In the genomic region with DNA sequence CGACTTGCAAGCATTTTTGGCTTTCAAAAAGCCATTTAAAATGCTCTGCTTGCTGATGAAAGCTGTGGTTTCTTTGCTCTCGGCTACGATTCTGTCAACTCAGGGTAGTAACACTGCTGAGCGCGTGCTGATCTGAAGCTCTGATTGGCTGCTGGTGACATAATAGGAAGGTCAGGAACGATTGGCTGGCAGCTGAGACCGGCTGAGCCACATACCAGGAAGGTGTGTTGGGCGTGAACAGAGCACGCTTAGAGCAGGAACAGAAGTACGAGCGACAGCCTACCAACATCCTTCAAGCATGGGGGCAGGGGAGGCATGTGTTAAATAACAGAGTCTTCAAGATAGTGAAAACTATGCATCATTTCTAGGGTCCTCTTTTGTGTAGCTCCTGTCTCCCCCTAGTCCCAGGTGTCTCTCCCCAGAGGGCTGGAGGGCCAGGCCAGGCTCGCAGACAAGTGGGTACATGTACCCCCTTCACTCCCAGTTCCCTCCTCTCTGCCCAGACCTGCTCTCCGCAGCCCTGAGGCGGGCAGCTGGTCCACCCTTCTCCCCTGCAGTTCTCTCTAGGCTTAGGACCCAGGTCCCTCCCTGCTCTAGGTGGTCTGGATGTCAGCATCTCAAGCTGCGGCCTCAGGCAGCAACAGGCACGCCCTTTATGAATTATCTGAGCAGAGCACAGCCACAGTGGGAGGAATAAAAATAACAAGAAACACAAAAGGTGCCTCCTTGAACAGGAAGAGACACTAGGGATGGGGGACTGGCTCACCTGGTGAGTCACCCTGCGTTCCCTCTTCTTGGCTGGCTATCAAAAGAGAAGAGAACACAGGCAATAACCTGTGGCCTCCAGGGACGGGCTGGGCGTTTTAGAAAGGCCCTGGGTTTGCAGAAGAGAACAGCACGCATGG, we compare ENCODE assay signal across 8 cellular contexts.
DNase-seq lines count a peak whose midpoint lies in the region; ATAC-seq, FAIRE-seq and TF ChIP-seq lines count a peak whose summit lies in the region.

No MANE protein-coding gene starts in this region.

- H3K36me3 ChIP-seq in HepG2 (replicated peaks in 1 of 2; ENCODE audit: control insufficient read depth in 1 of 2, insufficient read depth in 2 of 2, low read length in 2 of 2), result no peaks in the 10 kb centered on the region

- POLR2A ChIA-PET in HepG2 (lab: Yijun Ruan, JAX), result interaction anchor here (1.4 kb wide), 1 partner anchor 12 kb away, joined by 4 read pairs; no protein-coding TSS in a partner anchor

- H2AFZ ChIP-seq in HepG2 (ENCODE audit: low read length), result no peak overlapping the region

- DNase-seq in activated gamma-delta T cell treated with Interleukin-2 at 50 U/mL for 16 hours (peak; percentile 68), activated gamma-delta T cell (lab: John Stamatoyannopoulos, UW) (no peak), NCI-H2171 treated with DMSO at 0.1 percent for 48 hours (lab: John Stamatoyannopoulos, UW) (peak; percentile 84), coronary artery (ENCODE audit: low spot score) (no peak), HepG2 (ENCODE audit: low spot score) (peak; percentile 83)
- peak; percentile 84 for DNase-seq in activated CD4-positive, alpha-beta T cell treated with anti-CD3 and anti-CD28 coated beads for 48 hours
- peak; percentile 52 to 63 for DNase-seq in stimulated activated CD4-positive, alpha-beta T cell treated with anti-CD3 and anti-CD28 coated beads, Interleukin-4, amount 100 ng/mL, for 48 hours (ENCODE audit: low read depth in 2 of 2)

- TF ChIP-seq EP300 in HepG2 (IDR thresholded peaks at IDR 0.05; ENCODE audit: low read depth in 2 of 2, low read length in 2 of 2), result no peak
- TF ChIP-seq EP300 in HepG2 (CRISPR knock-in tag; IDR thresholded peaks at IDR 0.05; ENCODE audit: borderline replicate concordance), result no peak

- H3K4me2 ChIP-seq in HepG2 (ENCODE audit: low read depth, low read length), result peak overlapping the region; percentile 85

- WGBS in HepG2 (ENCODE audit: low lambda C conversion rate), result 6% methylated on average over 20 of the region's 20 CpGs

- CTCF ChIA-PET in HepG2 (lab: Yijun Ruan, JAX; ENCODE audit: low intra/inter-chr PET ratio, low total read pairs), result no interaction called here

- no peaks in the 10 kb centered on the region for H3K9me3 ChIP-seq in HepG2 (ENCODE audit: low read length)

- H3K27me3 ChIP-seq in HepG2 (ENCODE audit: control insufficient read depth in 1 of 2, insufficient read depth in 2 of 2, low read length in 2 of 2), result no peaks in the 10 kb centered on the region

- ATAC-seq in HG03060 (IDR thresholded peaks at IDR 0.05; ENCODE audit: low read depth, unreplicated experiment), result peak; percentile 94
- peak; percentile 95 for ATAC-seq in HepG2

- no peak overlapping the region; the same call in 1 of the 2 replicates for H3K9ac ChIP-seq in HepG2 (ENCODE audit: insufficient read depth, low read depth, low read length)

- TF ChIP-seq CTCF in coronary artery (IDR thresholded peaks at IDR 0.05), result no peak
- no peak for TF ChIP-seq CTCF in HepG2 (CRISPR knock-in tag; IDR thresholded peaks at IDR 0.05)

- in situ Hi-C loops in HepG2 (cut with HindIII; ENCODE audit: extremely low pct_ligation_motif_present, low pct_unique_long_range_greater_than_20kb), result no loop called here

- peaks cover 31% of the 10 kb centered on the region for H3K4me1 ChIP-seq in HepG2 (ENCODE audit: insufficient read depth, low read length)

- intact Hi-C loops in HepG2 (cut with micrococcal nuclease; ENCODE audit: unreplicated experiment), result loop anchor here (2.0 kb wide), 1 partner anchor 50 kb away; no protein-coding TSS in a partner anchor

- no peaks in the 10 kb centered on the region for H3K79me2 ChIP-seq in HepG2 (ENCODE audit: insufficient read depth, low read length)

- no peaks in the 10 kb centered on the region for H4K20me1 ChIP-seq in HepG2 (ENCODE audit: insufficient read depth, low read length)

- 0 out of 4 replicates have a peak, but pooled peaks of 1 of the 2 experiments have one; percentile 44 for TF ChIP-seq POLR2A in HepG2 (IDR thresholded peaks at IDR 0.05; ENCODE audit: insufficient read depth in 1 of 2, low read depth in 2 of 2, low read length in 2 of 2)

- FAIRE-seq in HepG2 (lab: Jason Lieb, UNC), result peak; percentile 91

- H3K27ac ChIP-seq in coronary artery, result no peak overlapping the region
- no peak overlapping the region for H3K27ac ChIP-seq in HepG2 (ENCODE audit: extremely low read length, insufficient read depth, low read length)

- H3K4me3 ChIP-seq in coronary artery, result peak overlapping the region; percentile 50
- peak overlapping the region in 2 of 3 experiments; percentile 24 to 64; a peak in 4 of 6 replicates for H3K4me3 ChIP-seq in HepG2 (replicated peaks in 1 of 3; ENCODE audit: insufficient read depth in 1 of 3, low read depth in 2 of 3, low read length in 3 of 3)

- BruUV-seq in HepG2 (replicated peaks; lab: Mats Ljungman, UMichigan), result TSS peak; percentile 79

- TF ChIP-seq RAD21 in HepG2 (CRISPR knock-in tag; IDR thresholded peaks at IDR 0.05), result no peak

TF ChIP-seq in HepG2, 621 proteins besides CTCF, POLR2A, EP300 and RAD21 (continues in another document):
- TF ChIP-seq ZNF547 (CRISPR knock-in tag; IDR thresholded peaks at IDR 0.05), result peak; percentile 64; the same call in 1 of the 2 replicates
- TF ChIP-seq RXRB (CRISPR knock-in tag; IDR thresholded peaks at IDR 0.05; ENCODE audit: borderline replicate concordance), result 0 out of 2 replicates have a peak, but pooled peaks have one; percentile 15
- TF ChIP-seq, protein P1, sequence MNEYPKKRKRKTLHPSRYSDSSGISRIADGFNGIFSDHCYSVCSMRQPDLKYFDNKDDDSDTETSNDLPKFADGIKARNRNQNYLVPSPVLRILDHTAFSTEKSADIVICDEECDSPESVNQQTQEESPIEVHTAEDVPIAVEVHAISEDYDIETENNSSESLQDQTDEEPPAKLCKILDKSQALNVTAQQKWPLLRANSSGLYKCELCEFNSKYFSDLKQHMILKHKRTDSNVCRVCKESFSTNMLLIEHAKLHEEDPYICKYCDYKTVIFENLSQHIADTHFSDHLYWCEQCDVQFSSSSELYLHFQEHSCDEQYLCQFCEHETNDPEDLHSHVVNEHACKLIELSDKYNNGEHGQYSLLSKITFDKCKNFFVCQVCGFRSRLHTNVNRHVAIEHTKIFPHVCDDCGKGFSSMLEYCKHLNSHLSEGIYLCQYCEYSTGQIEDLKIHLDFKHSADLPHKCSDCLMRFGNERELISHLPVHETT (CRISPR knock-in tag; conservative IDR thresholded peaks at IDR 0.05), result no peak
- TF ChIP-seq RCOR2 (CRISPR knock-in tag; IDR thresholded peaks at IDR 0.05), result no peak
- no peak for TF ChIP-seq ZSCAN20 (CRISPR knock-in tag; IDR thresholded peaks at IDR 0.05; ENCODE audit: borderline replicate concordance)
- 0 out of 2 replicates have a peak, but pooled peaks have one; percentile 15 for TF ChIP-seq ZNF205 (CRISPR knock-in tag; IDR thresholded peaks at IDR 0.05)
- no peak for TF ChIP-seq CENPX (CRISPR knock-in tag; IDR thresholded peaks at IDR 0.05)
- TF ChIP-seq ELF3 (CRISPR knock-in tag; IDR thresholded peaks at IDR 0.05), result peak; percentile 58
- TF ChIP-seq REPIN1 (CRISPR knock-in tag; IDR thresholded peaks at IDR 0.05; ENCODE audit: borderline replicate concordance, low read depth), result 0 out of 2 replicates have a peak, but pooled peaks have one; percentile 24
- TF ChIP-seq NR2C2 (CRISPR knock-in tag; IDR thresholded peaks at IDR 0.05; ENCODE audit: borderline replicate concordance), result 0 out of 2 replicates have a peak, but pooled peaks have one; percentile 48
- TF ChIP-seq, protein P2, sequence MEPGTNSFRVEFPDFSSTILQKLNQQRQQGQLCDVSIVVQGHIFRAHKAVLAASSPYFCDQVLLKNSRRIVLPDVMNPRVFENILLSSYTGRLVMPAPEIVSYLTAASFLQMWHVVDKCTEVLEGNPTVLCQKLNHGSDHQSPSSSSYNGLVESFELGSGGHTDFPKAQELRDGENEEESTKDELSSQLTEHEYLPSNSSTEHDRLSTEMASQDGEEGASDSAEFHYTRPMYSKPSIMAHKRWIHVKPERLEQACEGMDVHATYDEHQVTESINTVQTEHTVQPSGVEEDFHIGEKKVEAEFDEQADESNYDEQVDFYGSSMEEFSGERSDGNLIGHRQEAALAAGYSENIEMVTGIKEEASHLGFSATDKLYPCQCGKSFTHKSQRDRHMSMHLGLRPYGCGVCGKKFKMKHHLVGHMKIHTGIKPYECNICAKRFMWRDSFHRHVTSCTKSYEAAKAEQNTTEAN (CRISPR knock-in tag; conservative IDR thresholded peaks at IDR 0.05), result no peak
- no peak for TF ChIP-seq WIZ (CRISPR knock-in tag; IDR thresholded peaks at IDR 0.05)
- peak; percentile 54; the same call in 1 of the 2 replicates for TF ChIP-seq MEF2D (CRISPR knock-in tag; IDR thresholded peaks at IDR 0.05)
- TF ChIP-seq MIXL1 (CRISPR knock-in tag; IDR thresholded peaks at IDR 0.05), result no peak
- no peak for TF ChIP-seq ATM (IDR thresholded peaks at IDR 0.05; ENCODE audit: borderline replicate concordance)
- no peak for TF ChIP-seq GTF2F1 (IDR thresholded peaks at IDR 0.05; ENCODE audit: low read length)
- TF ChIP-seq RFX1 (IDR thresholded peaks at IDR 0.05), result no peak
- TF ChIP-seq, protein P3, sequence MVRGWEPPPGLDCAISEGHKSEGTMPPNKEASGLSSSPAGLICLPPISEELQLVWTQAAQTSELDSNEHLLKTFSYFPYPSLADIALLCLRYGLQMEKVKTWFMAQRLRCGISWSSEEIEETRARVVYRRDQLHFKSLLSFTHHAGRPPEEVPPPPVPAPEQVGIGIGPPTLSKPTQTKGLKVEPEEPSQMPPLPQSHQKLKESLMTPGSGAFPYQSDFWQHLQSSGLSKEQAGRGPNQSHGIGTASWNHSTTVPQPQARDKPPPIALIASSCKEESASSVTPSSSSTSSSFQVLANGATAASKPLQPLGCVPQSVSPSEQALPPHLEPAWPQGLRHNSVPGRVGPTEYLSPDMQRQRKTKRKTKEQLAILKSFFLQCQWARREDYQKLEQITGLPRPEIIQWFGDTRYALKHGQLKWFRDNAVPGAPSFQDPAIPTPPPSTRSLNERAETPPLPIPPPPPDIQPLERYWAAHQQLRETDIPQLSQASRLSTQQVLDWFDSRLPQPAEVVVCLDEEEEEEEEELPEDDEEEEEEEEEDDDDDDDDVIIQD (CRISPR knock-in tag; IDR thresholded peaks at IDR 0.05; ENCODE audit: low read depth), result peak; percentile 19; the same call in 1 of the 2 replicates
- TF ChIP-seq JARID2 (CRISPR knock-in tag; IDR thresholded peaks at IDR 0.05; ENCODE audit: insufficient replicate concordance), result no peak
- TF ChIP-seq SKI (IDR thresholded peaks at IDR 0.05; ENCODE audit: partially characterized antibody), result no peak
- TF ChIP-seq SUZ12 (IDR thresholded peaks at IDR 0.05; ENCODE audit: low read depth, low read length), result no peak
- TF ChIP-seq, protein P4, sequence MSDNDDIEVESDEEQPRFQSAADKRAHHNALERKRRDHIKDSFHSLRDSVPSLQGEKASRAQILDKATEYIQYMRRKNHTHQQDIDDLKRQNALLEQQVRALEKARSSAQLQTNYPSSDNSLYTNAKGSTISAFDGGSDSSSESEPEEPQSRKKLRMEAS (IDR thresholded peaks at IDR 0.05), result peak; percentile 79
- peak; percentile 95 for TF ChIP-seq TEAD3 (CRISPR knock-in tag; optimal IDR thresholded peaks at IDR 0.05; ENCODE audit: borderline replicate concordance)

Comparison
In these comparisons a context has a peak if more than half of its experiments do, and no peak if none do; other contexts are left out.
1. DNase-seq: peak in activated gamma-delta T cell treated with Interleukin-2 at 50 U/mL for 16 hours (single experiment), NCI-H2171 treated with DMSO at 0.1 percent for 48 hours (single experiment), activated CD4-positive, alpha-beta T cell treated with anti-CD3 and anti-CD28 coated beads for 48 hours (single experiment), HepG2 (single experiment) and stimulated activated CD4-positive, alpha-beta T cell treated with anti-CD3 and anti-CD28 coated beads, Interleukin-4, amount 100 ng/mL, for 48 hours (2 of 2); none in activated gamma-delta T cell (single experiment) and coronary artery (single experiment).